Comparison of ENCODE assay signal across 1 cellular context in genomic region chr5:177498013-177498847, GRCh38.
TF ChIP-seq lines count a peak whose summit lies in the region.

No MANE protein-coding gene starts in this region.

TF ChIP-seq in endothelial cell of umbilical vein, 7 proteins besides CTCF, POLR2A, EP300 and RAD21:
- TF ChIP-seq FOS (IDR thresholded peaks at IDR 0.05; ENCODE audit: borderline replicate concordance, insufficient read depth, low read length) (no peak), MAX (IDR thresholded peaks at IDR 0.05; ENCODE audit: insufficient read depth, insufficient read length) (no peak), GATA2 (IDR thresholded peaks at IDR 0.05; ENCODE audit: insufficient read depth, insufficient read length, low read depth, low read length) (no peak), JUN (IDR thresholded peaks at IDR 0.05; ENCODE audit: borderline replicate concordance, insufficient read depth, insufficient read length, low read depth) (no peak), POLR2AphosphoS5 (IDR thresholded peaks at IDR 0.05; ENCODE audit: insufficient read depth, low read depth, low read length) (no peak)
